16 cellular contexts compared by ENCODE assay signal in genomic region chr6:73857341-73857890, GRCh38.
"Had no signal": no experiment of that assay in that cellular context is flagged by ENCODE, and none has a peak within 500 bp of the region (broad histone marks: within the 10 kb centered on the region; RNA-seq: fewer than 3 reads in every experiment).

No MANE protein-coding gene starts in this region.

- ATAC-seq: left lung; naive thymus-derived CD8-positive, alpha-beta T cell; upper lobe of right lung had no signal

- H3K36me3 Mint-ChIP-seq: stimulated activated effector memory CD8-positive, alpha-beta T cell treated with anti-CD3 and anti-CD28 coated beads, Interleukin-12 subunit alpha, Interleukin-12 subunit beta, amount 100 ng/mL, for 72 hours had no signal

- H3K27ac Mint-ChIP-seq: naive thymus-derived CD8-positive, alpha-beta T cell; stimulated activated effector memory CD8-positive, alpha-beta T cell treated with anti-CD3 and anti-CD28 coated beads, Interleukin-12 subunit alpha, Interleukin-12 subunit beta, amount 100 ng/mL, for 72 hours; stimulated activated naive CD8-positive, alpha-beta T cell treated with anti-CD3 and anti-CD28 coated beads, Interleukin-15, Interleukin-2, amounts not matched to agents 100 ng/mL and 50 ng/mL, for 24 hours had no signal

- DNase-seq: caudate nucleus; colonic mucosa; effector CD4-positive, alpha-beta T cell; islet precursor cell; left lung; mesendoderm; naive thymus-derived CD8-positive, alpha-beta T cell; posterior cingulate gyrus; stimulated activated CD4-positive, alpha-beta T cell treated with anti-CD3 and anti-CD28 coated beads, Interleukin-4, amount 100 ng/mL, for 1 hour; stimulated activated CD8-positive, alpha-beta memory T cell treated with anti-CD3 and anti-CD28 coated beads, Interleukin-4, amount 100 ng/mL, for 48 hours; upper lobe of right lung had no signal

- H3K27ac ChIP-seq: colonic mucosa, left lung, tibial nerve, upper lobe of right lung had no signal

- H3K4me3 Mint-ChIP-seq: naive thymus-derived CD8-positive, alpha-beta T cell; neural crest cell; stimulated activated effector memory CD8-positive, alpha-beta T cell treated with anti-CD3 and anti-CD28 coated beads, Interleukin-12 subunit alpha, Interleukin-12 subunit beta, amount 100 ng/mL, for 72 hours; stimulated activated naive CD8-positive, alpha-beta T cell treated with anti-CD3 and anti-CD28 coated beads, Interleukin-15, Interleukin-2, amounts not matched to agents 100 ng/mL and 50 ng/mL, for 24 hours had no signal

- H3K36me3 ChIP-seq: colonic mucosa, left lung, tibial nerve, upper lobe of right lung had no signal

- H3K27me3 Mint-ChIP-seq: stimulated activated naive CD8-positive, alpha-beta T cell treated with anti-CD3 and anti-CD28 coated beads, Interleukin-15, Interleukin-2, amounts not matched to agents 100 ng/mL and 50 ng/mL, for 24 hours had no signal

- H3K9me3 Mint-ChIP-seq: stimulated activated effector memory CD8-positive, alpha-beta T cell treated with anti-CD3 and anti-CD28 coated beads, Interleukin-12 subunit alpha, Interleukin-12 subunit beta, amount 100 ng/mL, for 72 hours; stimulated activated naive CD8-positive, alpha-beta T cell treated with anti-CD3 and anti-CD28 coated beads, Interleukin-15, Interleukin-2, amounts not matched to agents 100 ng/mL and 50 ng/mL, for 24 hours had no signal

- H3K4me1 ChIP-seq: colonic mucosa, left lung, upper lobe of right lung had no signal

- H3K27me3 ChIP-seq: colonic mucosa, left lung, tibial nerve, upper lobe of right lung had no signal

- H3K9me3 ChIP-seq: colonic mucosa, left lung, tibial nerve, upper lobe of right lung had no signal

- H3K4me3 ChIP-seq: colonic mucosa, left lung, lung, tibial nerve, upper lobe of right lung had no signal

- H3K4me1 Mint-ChIP-seq: naive thymus-derived CD8-positive, alpha-beta T cell; neural crest cell; stimulated activated effector memory CD8-positive, alpha-beta T cell treated with anti-CD3 and anti-CD28 coated beads, Interleukin-12 subunit alpha, Interleukin-12 subunit beta, amount 100 ng/mL, for 72 hours had no signal
